In genomic region chr1:5620997-5621396, GRCh38 we compare ENCODE assay signal across 9 cellular contexts.
A peak's percentile ranks its signal among the peaks of the same experiment; 100 is the strongest.
DNase-seq lines count a peak whose midpoint lies in the region; ATAC-seq and TF ChIP-seq lines count a peak whose summit lies in the region.
"Had no signal": no experiment of that assay in that cellular context is flagged by ENCODE, and none has a peak within 500 bp of the region (broad histone marks: within the 10 kb centered on the region; RNA-seq: fewer than 3 reads in every experiment).

No MANE protein-coding gene starts in this region.

- H3K36me3 ChIP-seq in BE2C: no peaks in the 10 kb centered on the region
- H3K36me3 ChIP-seq in kidney epithelial cell (ENCODE audit: control insufficient read depth, insufficient read depth, low read length): no peaks in the 10 kb centered on the region

- TF ChIP-seq CTCF in BE2C (IDR thresholded peaks at IDR 0.05; ENCODE audit: low read depth, low read length) (peak; percentile 54), kidney epithelial cell (IDR thresholded peaks at IDR 0.05; ENCODE audit: insufficient read depth, low read length, poor library complexity, severe bottlenecking) (peak; percentile 10)

- no peak for DNase-seq in BE2C
- peak; percentile 33 for DNase-seq in HT1080 (ENCODE audit: low read depth)
- DNase-seq in SHP77 treated with DMSO at 0.1 percent for 48 hours (lab: John Stamatoyannopoulos, UW): peak; percentile 45
- no peak for DNase-seq in kidney epithelial cell (ENCODE audit: low read depth)
- no peak for DNase-seq in activated CD4-positive, CD25-positive, alpha-beta regulatory T cell treated with anti-CD3 and anti-CD28 coated beads, Interleukin-2, amount 50 U/mL, for 72 hours
- DNase-seq in T1000 (lab: John Stamatoyannopoulos, UW): no peak
- no peak for DNase-seq in effector CD8-positive, alpha-beta T cell (lab: John Stamatoyannopoulos, UW)
- DNase-seq: occipital lobe had no signal

- H3K4me1 ChIP-seq in BE2C: no peaks in the 10 kb centered on the region

- no peak for ATAC-seq in HG03159 (IDR thresholded peaks at IDR 0.05; ENCODE audit: unreplicated experiment)

- H3K27me3 ChIP-seq in BE2C (no peaks in the 10 kb centered on the region), kidney epithelial cell (ENCODE audit: control insufficient read depth, insufficient read depth, low read length) (no peaks in the 10 kb centered on the region)

- H3K4me3 ChIP-seq in BE2C (ENCODE audit: low read depth, low read length) (no peak overlapping the region), kidney epithelial cell (ENCODE audit: low read depth, low read length) (no peak overlapping the region)

- H3K9me3 ChIP-seq in BE2C: no peaks in the 10 kb centered on the region

Comparison
In these comparisons a context has a peak if more than half of its experiments do, and no peak if none do; other contexts are left out.
1. DNase-seq: peak in HT1080 (single experiment) and SHP77 treated with DMSO at 0.1 percent for 48 hours (single experiment); none in BE2C (single experiment), kidney epithelial cell (single experiment), activated CD4-positive, CD25-positive, alpha-beta regulatory T cell treated with anti-CD3 and anti-CD28 coated beads, Interleukin-2, amount 50 U/mL, for 72 hours (single experiment), T1000 (single experiment) and effector CD8-positive, alpha-beta T cell (single experiment).